In genomic region chr11:130915556-130916237, GRCh38 we compare ENCODE assay signal across 8 cellular contexts. TPM values are rescaled to one million over a fixed set of nuclear protein-coding genes. Genes with fewer than 3 reads are reported as not detected.
DNase-seq lines count a peak whose midpoint lies in the region; ATAC-seq, FAIRE-seq and TF ChIP-seq lines count a peak whose summit lies in the region.

No MANE protein-coding gene starts in this region.

- H3K27ac ChIP-seq in HepG2 (ENCODE audit: extremely low read length, insufficient read depth, low read length) (no peak overlapping the region), upper lobe of left lung (peak overlapping the region; percentile 83 to 92 (median 89))

- no peak overlapping the region for H2AFZ ChIP-seq in HepG2 (ENCODE audit: low read length)

- no TSS peak for BruUV-seq in HepG2 (replicated peaks; lab: Mats Ljungman, UMichigan)

- no peak for FAIRE-seq in HepG2 (lab: Jason Lieb, UNC)

- H3K9ac ChIP-seq in adipocyte (ENCODE audit: low read length), result peak overlapping the region; percentile 97
- no peak overlapping the region for H3K9ac ChIP-seq in HepG2 (ENCODE audit: insufficient read depth, low read depth, low read length)

- CTCF ChIA-PET in HepG2 (lab: Yijun Ruan, JAX; ENCODE audit: low intra/inter-chr PET ratio, low total read pairs), result no interaction called here

- in situ Hi-C loops in HepG2 (cut with HindIII; ENCODE audit: extremely low pct_ligation_motif_present, low pct_unique_long_range_greater_than_20kb), result no loop called here

- intact Hi-C loops in HepG2 (cut with micrococcal nuclease; ENCODE audit: unreplicated experiment), result no loop called here

- H3K4me2 ChIP-seq in HepG2 (ENCODE audit: low read depth, low read length), result no peak overlapping the region

- H3K79me2 ChIP-seq in HepG2 (ENCODE audit: insufficient read depth, low read length), result no peaks in the 10 kb centered on the region

- DNase-seq in adipocyte (ENCODE audit: low read depth), result no peak
- no peak for DNase-seq in HepG2 (ENCODE audit: low spot score)
- no peak for DNase-seq in upper lobe of left lung
- DNase-seq in COR-L47 (lab: John Stamatoyannopoulos, UW), result no peak
- DNase-seq in pons (ENCODE audit: low spot score), result no peak
- no peak for DNase-seq in AG20443 (ENCODE audit: low spot score)

- no peaks in the 10 kb centered on the region for H4K20me1 ChIP-seq in HepG2 (ENCODE audit: insufficient read depth, low read length)

- H3K4me3 ChIP-seq in adipocyte (ENCODE audit: low read length) (peak overlapping the region; percentile 97), HepG2 (replicated peaks in 1 of 3; ENCODE audit: insufficient read depth in 1 of 3, low read depth in 2 of 3, low read length in 3 of 3) (no peak overlapping the region), upper lobe of left lung (peak overlapping the region; percentile 66 to 91 (median 80))

- H3K36me3 ChIP-seq in adipocyte (ENCODE audit: control insufficient read depth, insufficient read depth, low read length, severe bottlenecking) (peaks cover 37% of the 10 kb centered on the region), HepG2 (replicated peaks in 1 of 2; ENCODE audit: control insufficient read depth in 1 of 2, insufficient read depth in 2 of 2, low read length in 2 of 2) (no peaks in the 10 kb centered on the region), upper lobe of left lung (peaks cover 0 to 37% (median 4%) of the 10 kb centered on the region in 4 donors)

- 78% methylated on average over 12 of the region's 23 CpGs for WGBS in HepG2 (ENCODE audit: low lambda C conversion rate)
- 53 to 64% methylated on average over 15 to 21 of the region's 23 CpGs for WGBS in upper lobe of left lung, 2 donors

- peak; percentile 27 for ATAC-seq in GM18868 (IDR thresholded peaks at IDR 0.05; ENCODE audit: unreplicated experiment)
- ATAC-seq in HG03196 (IDR thresholded peaks at IDR 0.05; ENCODE audit: unreplicated experiment), result peak; percentile 28
- no peak for ATAC-seq in HepG2
- no peak for ATAC-seq in upper lobe of left lung (ENCODE audit: low FRiP score in 2 of 2)

- TF ChIP-seq EP300 in HepG2 (IDR thresholded peaks at IDR 0.05; ENCODE audit: low read depth in 2 of 2, low read length in 2 of 2) (no peak), HepG2 (CRISPR knock-in tag; IDR thresholded peaks at IDR 0.05; ENCODE audit: borderline replicate concordance) (no peak), upper lobe of left lung (IDR thresholded peaks at IDR 0.05) (no peak)

- no peak for TF ChIP-seq RAD21 in HepG2 (CRISPR knock-in tag; IDR thresholded peaks at IDR 0.05)

- TF ChIP-seq POLR2A in HepG2 (IDR thresholded peaks at IDR 0.05; ENCODE audit: insufficient read depth in 1 of 2, low read depth in 2 of 2, low read length in 2 of 2), result no peak
- TF ChIP-seq POLR2A in upper lobe of left lung (IDR thresholded peaks at IDR 0.05), result no peak

- H3K27me3 ChIP-seq in adipocyte (replicated peaks; ENCODE audit: control insufficient read depth, insufficient read depth, low read length), result no peaks in the 10 kb centered on the region
- H3K27me3 ChIP-seq in HepG2 (ENCODE audit: control insufficient read depth in 1 of 2, insufficient read depth in 2 of 2, low read length in 2 of 2), result 0 out of 5 replicates have a peak, but pooled peaks cover 0 to 8% of the 10 kb centered on the region in 2 experiments
- H3K27me3 ChIP-seq in upper lobe of left lung, result no peaks in the 10 kb centered on the region

- H3K9me3 ChIP-seq in adipocyte (ENCODE audit: control insufficient read depth, low read length) (no peaks in the 10 kb centered on the region), HepG2 (ENCODE audit: low read length) (no peaks in the 10 kb centered on the region), upper lobe of left lung (no peaks in the 10 kb centered on the region)

- POLR2A ChIA-PET in HepG2 (lab: Yijun Ruan, JAX), result no interaction called here

- H3K4me1 ChIP-seq in adipocyte (ENCODE audit: control insufficient read depth, insufficient read depth, low read length), result peaks cover 33% of the 10 kb centered on the region
- H3K4me1 ChIP-seq in HepG2 (ENCODE audit: insufficient read depth, low read length), result no peaks in the 10 kb centered on the region
- peaks cover 16 to 39% (median 24%) of the 10 kb centered on the region in 4 donors for H3K4me1 ChIP-seq in upper lobe of left lung

- TF ChIP-seq CTCF in HepG2 (CRISPR knock-in tag; IDR thresholded peaks at IDR 0.05) (no peak), upper lobe of left lung (IDR thresholded peaks at IDR 0.05) (no peak)

TF ChIP-seq in HepG2, 621 proteins besides CTCF, POLR2A, EP300 and RAD21:
- TF ChIP-seq ZNF367 (CRISPR knock-in tag; IDR thresholded peaks at IDR 0.05; ENCODE audit: borderline replicate concordance), result no peak
- no peak for TF ChIP-seq MED13 (CRISPR knock-in tag; IDR thresholded peaks at IDR 0.05)
- no peak for TF ChIP-seq MAF1 (CRISPR knock-in tag; IDR thresholded peaks at IDR 0.05; ENCODE audit: borderline replicate concordance)
- no peak for TF ChIP-seq MIER3 (CRISPR knock-in tag; IDR thresholded peaks at IDR 0.05; ENCODE audit: borderline replicate concordance)
- no peak for TF ChIP-seq SMYD3 (CRISPR knock-in tag; IDR thresholded peaks at IDR 0.05)
- no peak for TF ChIP-seq ZNF513 (CRISPR knock-in tag; conservative IDR thresholded peaks at IDR 0.05)
- 0 out of 2 replicates have a peak, but pooled peaks have one; percentile 3 for TF ChIP-seq ZNF687 (CRISPR knock-in tag; IDR thresholded peaks at IDR 0.05)
- no peak for TF ChIP-seq ZNF510 (CRISPR knock-in tag; IDR thresholded peaks at IDR 0.05; ENCODE audit: low read depth)

RNA-seq across cellular contexts. Expression of gene SNX19, which starts 0.6 kb away (rescaled TPM):
- total RNA-seq in HepG2 (2016; rRNA removed; fragmentation: Illumina TruSeq; extraction: Trizol), result 0.27 and 0.46 TPM in 2 replicates
- not detected in 2 replicates for total RNA-seq in HepG2 (2016; cell fraction: cytosol; rRNA removed; fragmentation: Illumina TruSeq; extraction: Trizol; ENCODE audit: low read depth)
- total RNA-seq in HepG2 (2016; cell fraction: insoluble cytoplasmic fraction; rRNA removed; fragmentation: Illumina TruSeq; extraction: Trizol), result 0.06 and 0.26 TPM in 2 replicates
- 0.10 and 0.15 TPM in 2 replicates for total RNA-seq in HepG2 (2016; cell fraction: membrane; rRNA removed; fragmentation: Illumina TruSeq; extraction: Trizol)
- total RNA-seq in HepG2 (2016; cell fraction: nucleus; rRNA removed; fragmentation: Illumina TruSeq; extraction: Trizol), result 0.78 and 0.81 TPM in 2 replicates
- 0.13 and 0.21 TPM in 2 replicates for polyA plus RNA-seq in HepG2 (2011; rRNA removed)
- polyA plus RNA-seq in HepG2 (2011; cell fraction: cytosol; rRNA removed), result 0.17 and 0.23 TPM in 2 replicates
- 0.29 and 0.31 TPM in 2 replicates for polyA plus RNA-seq in HepG2 (2011; cell fraction: nucleus; rRNA removed)
- polyA plus RNA-seq in HepG2 (2012), result 0.12 and 0.40 TPM in 2 replicates
- polyA plus RNA-seq in HepG2 (2016; cell fraction: cytosol; fragmentation: Illumina TruSeq; extraction: Trizol; ENCODE audit: low read depth), result 0.03 TPM in 1 of 2 replicates, not detected in the other
- polyA plus RNA-seq in HepG2 (2016; cell fraction: insoluble cytoplasmic fraction; fragmentation: Illumina TruSeq; extraction: Trizol; ENCODE audit: low read depth), result 0.11 and 0.15 TPM in 2 replicates
- polyA plus RNA-seq in HepG2 (2016; cell fraction: membrane; fragmentation: Illumina TruSeq; extraction: Trizol; ENCODE audit: low read depth), result 0.08 and 0.15 TPM in 2 replicates
- polyA plus RNA-seq in HepG2 (2016; cell fraction: nucleus; fragmentation: Illumina TruSeq; extraction: Trizol; ENCODE audit: insufficient read depth, low read depth), result 0.07 and 0.15 TPM in 2 replicates
- 0.74 and 44.9 TPM in 2 replicates for polyA minus RNA-seq in HepG2 (2011; rRNA and poly(A)+ RNA removed; ENCODE audit: low replicate concordance)
- 0.53 and 0.69 TPM in 2 replicates for polyA minus RNA-seq in HepG2 (2011; cell fraction: cytosol; rRNA and poly(A)+ RNA removed)
- polyA minus RNA-seq in HepG2 (2011; cell fraction: nucleus; rRNA and poly(A)+ RNA removed), result 1.0 and 1.2 TPM in 2 replicates
- 100 to 1,000 TPM in 1 of 6 donors, 10 to 100 TPM in 5; 46.4 to 112 (median 80.0) TPM for total RNA-seq in upper lobe of left lung

Comparison
In these comparisons a context has a peak if more than half of its experiments do, and no peak if none do; other contexts are left out.
1. ATAC-seq: peak in GM18868 (single experiment) and HG03196 (single experiment); none in HepG2 (single experiment) and upper lobe of left lung (0 of 2).
2. H3K4me3 ChIP-seq: peak in adipocyte (single experiment) and upper lobe of left lung (4 of 4); none in HepG2 (0 of 3).
3. RNA of gene SNX19, which starts 0.6 kb away (total RNA-seq): 46.4 to 112 TPM in upper lobe of left lung; 0.06 to 0.81 TPM in HepG2; every median in the first group is over 10 times any median in the second.